Comparison of ENCODE assay signal across 1 cellular context in the genomic region with DNA sequence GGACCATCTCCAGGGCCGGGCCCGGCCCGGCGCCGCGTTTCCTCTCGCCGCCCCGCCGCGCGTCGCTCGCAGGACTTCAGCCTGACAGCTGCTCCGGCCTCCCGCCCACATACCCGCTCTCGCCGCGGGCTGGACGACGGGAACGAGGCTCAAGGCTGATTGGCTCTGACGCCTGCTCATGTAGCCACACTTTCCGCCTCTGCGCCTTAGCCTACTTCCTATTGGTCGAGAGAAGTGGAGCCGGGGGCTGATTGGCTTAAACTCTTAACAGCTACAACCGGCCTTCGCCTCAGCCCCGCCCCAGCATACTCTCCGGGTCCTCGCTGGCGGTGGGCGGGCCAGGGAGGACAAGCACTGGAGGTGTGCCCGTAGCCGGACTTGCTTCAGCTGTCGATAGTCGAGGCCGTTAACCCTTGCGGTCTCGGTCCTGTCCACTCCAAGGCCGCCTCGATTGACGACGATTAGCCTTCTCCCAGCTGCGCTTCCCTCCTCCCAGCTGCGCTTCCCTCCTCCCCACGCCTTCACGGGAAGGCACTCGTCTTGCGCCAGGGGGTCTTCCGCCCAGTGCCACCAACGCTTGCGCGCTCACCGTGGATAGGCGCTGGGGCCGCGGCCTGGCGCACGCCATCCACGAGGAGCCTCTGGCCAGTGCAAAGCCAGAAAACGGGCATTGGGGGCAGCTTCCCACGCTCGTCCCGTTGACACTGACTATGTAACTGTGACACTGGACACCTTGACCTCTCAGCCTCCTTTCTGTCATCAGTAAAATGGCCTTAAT.
A peak's percentile ranks its signal among the peaks of the same experiment; 100 is the strongest.
TF ChIP-seq lines count a peak whose summit lies in the region.

A gene (minus strand): TSS at position 86 of the 778 bp plus-strand sequence. CDS start 79 bp downstream, at position 7.

TF ChIP-seq in HCT116, 20 proteins besides CTCF, POLR2A, EP300 and RAD21 (continued from another document):
- TF ChIP-seq, protein P1, sequence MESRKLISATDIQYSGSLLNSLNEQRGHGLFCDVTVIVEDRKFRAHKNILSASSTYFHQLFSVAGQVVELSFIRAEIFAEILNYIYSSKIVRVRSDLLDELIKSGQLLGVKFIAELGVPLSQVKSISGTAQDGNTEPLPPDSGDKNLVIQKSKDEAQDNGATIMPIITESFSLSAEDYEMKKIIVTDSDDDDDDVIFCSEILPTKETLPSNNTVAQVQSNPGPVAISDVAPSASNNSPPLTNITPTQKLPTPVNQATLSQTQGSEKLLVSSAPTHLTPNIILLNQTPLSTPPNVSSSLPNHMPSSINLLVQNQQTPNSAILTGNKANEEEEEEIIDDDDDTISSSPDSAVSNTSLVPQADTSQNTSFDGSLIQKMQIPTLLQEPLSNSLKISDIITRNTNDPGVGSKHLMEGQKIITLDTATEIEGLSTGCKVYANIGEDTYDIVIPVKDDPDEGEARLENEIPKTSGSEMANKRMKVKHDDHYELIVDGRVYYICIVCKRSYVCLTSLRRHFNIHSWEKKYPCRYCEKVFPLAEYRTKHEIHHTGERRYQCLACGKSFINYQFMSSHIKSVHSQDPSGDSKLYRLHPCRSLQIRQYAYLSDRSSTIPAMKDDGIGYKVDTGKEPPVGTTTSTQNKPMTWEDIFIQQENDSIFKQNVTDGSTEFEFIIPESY (IDR thresholded peaks at IDR 0.05; ENCODE audit: extremely low read depth, insufficient replicate concordance, low read length), result no peak
- TF ChIP-seq, protein P2, sequence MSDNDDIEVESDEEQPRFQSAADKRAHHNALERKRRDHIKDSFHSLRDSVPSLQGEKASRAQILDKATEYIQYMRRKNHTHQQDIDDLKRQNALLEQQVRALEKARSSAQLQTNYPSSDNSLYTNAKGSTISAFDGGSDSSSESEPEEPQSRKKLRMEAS (IDR thresholded peaks at IDR 0.05), result peak; percentile 81
- TF ChIP-seq ZFX (IDR thresholded peaks at IDR 0.05), result no peak
- no peak for TF ChIP-seq YY1 (IDR thresholded peaks at IDR 0.05; ENCODE audit: extremely low read depth, insufficient replicate concordance, low read depth, low read length)
- no peak for TF ChIP-seq ZNF274 (IDR thresholded peaks at IDR 0.05; ENCODE audit: low read depth, low read length)
- peak; percentile 21 for TF ChIP-seq TCF7L2 (IDR thresholded peaks at IDR 0.05; ENCODE audit: borderline replicate concordance, extremely low read depth, insufficient read depth, insufficient read length)
- no peak for TF ChIP-seq CBX3 (IDR thresholded peaks at IDR 0.05; ENCODE audit: low read depth)
- peak; percentile 75 for TF ChIP-seq POLR2AphosphoS5 (IDR thresholded peaks at IDR 0.05; ENCODE audit: low read depth, low read length)
- peak; percentile 99 for TF ChIP-seq SP1 (IDR thresholded peaks at IDR 0.05; ENCODE audit: low read depth)
- TF ChIP-seq CEBPB (IDR thresholded peaks at IDR 0.05; ENCODE audit: low read depth), result no peak
